Comparison of ENCODE assay signal across 33 cellular contexts in the genomic region with DNA sequence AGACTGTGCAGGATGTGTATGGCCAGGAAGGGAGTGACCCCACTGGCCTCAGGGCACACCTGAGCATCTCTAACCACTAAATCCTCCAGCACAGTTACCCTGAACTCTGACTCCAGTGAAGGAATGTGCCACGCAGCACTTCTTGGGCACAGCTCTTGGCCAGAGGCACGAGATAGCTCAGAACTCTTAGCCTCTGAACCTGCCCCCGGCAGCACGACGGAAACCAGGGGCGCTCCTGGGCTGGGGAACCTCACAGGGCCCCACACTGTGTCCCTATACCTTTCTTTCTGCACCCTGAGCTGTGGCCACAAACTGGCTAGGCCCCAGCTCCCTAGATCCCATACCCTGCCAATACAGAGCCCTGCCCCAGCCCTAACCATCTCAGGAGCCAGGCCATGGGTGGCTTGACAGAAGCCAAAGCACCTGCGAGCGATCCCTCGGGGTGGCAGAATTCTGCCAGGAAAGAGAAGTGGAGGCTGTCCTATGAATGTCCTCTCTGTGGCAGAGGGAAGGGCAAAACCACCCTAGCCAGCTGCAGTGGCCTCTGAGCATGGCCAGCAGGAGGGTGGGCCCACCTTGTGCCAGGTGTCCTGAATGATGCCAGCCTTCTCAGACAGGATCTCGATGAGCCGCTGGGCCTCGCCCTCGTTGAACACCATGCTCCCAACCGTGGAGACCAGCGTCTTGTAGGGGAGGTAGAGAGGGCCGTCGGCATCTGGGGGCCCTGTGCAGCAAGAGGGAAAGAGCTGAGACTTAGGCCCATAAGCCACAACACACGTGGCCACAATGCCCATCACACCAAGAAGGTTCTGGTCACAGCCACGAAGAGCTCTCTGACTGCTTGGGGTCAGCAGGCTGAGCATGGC. TPM values are rescaled to one million over a fixed set of nuclear protein-coding genes. Genes with fewer than 3 reads are reported as not detected.
DNase-seq lines count a peak whose midpoint lies in the region; ATAC-seq, FAIRE-seq and TF ChIP-seq lines count a peak whose summit lies in the region.
"Had no signal": no experiment of that assay in that cellular context is flagged by ENCODE, and none has a peak within 500 bp of the region (broad histone marks: within the 10 kb centered on the region; RNA-seq: fewer than 3 reads in every experiment).

No MANE protein-coding gene starts in this region.

- H3K4me2 ChIP-seq in BLaER1 (peak overlapping the region; percentile 96), astrocyte (ENCODE audit: low read length) (no peak overlapping the region)
- H3K4me2 ChIP-seq: neural progenitor cell had no signal

- peaks cover 6% of the 10 kb centered on the region for H3K36me3 Mint-ChIP-seq in astrocyte (ENCODE audit: low read depth, unreplicated experiment)

- H3K4me1 Mint-ChIP-seq in astrocyte (ENCODE audit: low read depth, unreplicated experiment): peaks cover 11% of the 10 kb centered on the region
- H3K4me1 Mint-ChIP-seq: activated naive CD8-positive, alpha-beta T cell treated with anti-CD3 and anti-CD28 coated beads, Interleukin-2, amount 10 ng/mL, durations not matched to agents 7 days and 5 days had no signal

- H3K9me3 Mint-ChIP-seq in astrocyte (ENCODE audit: unreplicated experiment): no peaks in the 10 kb centered on the region
- H3K9me3 Mint-ChIP-seq: activated naive CD8-positive, alpha-beta T cell treated with anti-CD3 and anti-CD28 coated beads, Interleukin-2, amount 10 ng/mL, durations not matched to agents 7 days and 5 days; neural progenitor cell had no signal

- H3K27ac Mint-ChIP-seq in astrocyte (ENCODE audit: unreplicated experiment): peak overlapping the region; percentile 72
- H3K27ac Mint-ChIP-seq: activated naive CD8-positive, alpha-beta T cell treated with anti-CD3 and anti-CD28 coated beads, Interleukin-2, amount 10 ng/mL, durations not matched to agents 7 days and 5 days had no signal

- H3K36me3 ChIP-seq in BLaER1: peaks cover 54% of the 10 kb centered on the region
- H3K36me3 ChIP-seq in astrocyte (ENCODE audit: insufficient read depth, low read length): peaks cover 27% of the 10 kb centered on the region
- H3K36me3 ChIP-seq in kidney (ENCODE audit: control insufficient read depth in 1 of 2, insufficient read depth in 2 of 2, low read length in 2 of 2): peaks cover 13 to 38% of the 10 kb centered on the region in 2 donors
- peaks cover 0 to 33% of the 10 kb centered on the region in 2 donors for H3K36me3 ChIP-seq in psoas muscle (ENCODE audit: insufficient read depth in 1 of 2, low read depth in 1 of 2)
- peaks cover 12 to 46% (median 30%) of the 10 kb centered on the region in 3 donors for H3K36me3 ChIP-seq in tibial artery
- H3K36me3 ChIP-seq: BE2C, neural progenitor cell had no signal

- intact Hi-C loops in kidney (cut with DNase I) (no loop called here), psoas muscle (cut with DNase I) (no loop called here), tibial artery (cut with DNase I; ENCODE audit: low total_unique reads) (no loop called here)

- no peaks in the 10 kb centered on the region for H3K9me3 ChIP-seq in BLaER1
- no peaks in the 10 kb centered on the region for H3K9me3 ChIP-seq in astrocyte (ENCODE audit: insufficient read depth, low read depth, low read length)
- no peaks in the 10 kb centered on the region for H3K9me3 ChIP-seq in kidney (ENCODE audit: control insufficient read depth in 1 of 2, low read length in 2 of 2)
- no peaks in the 10 kb centered on the region for H3K9me3 ChIP-seq in psoas muscle
- H3K9me3 ChIP-seq in tibial artery: no peaks in the 10 kb centered on the region
- H3K9me3 ChIP-seq: BE2C, sigmoid colon, tibial nerve had no signal

- H3K79me2 ChIP-seq in astrocyte (ENCODE audit: insufficient read depth, low read length): peaks cover 98% of the 10 kb centered on the region

- H3K9ac ChIP-seq in BLaER1 (peak overlapping the region; percentile 92), astrocyte (ENCODE audit: low read length) (no peak overlapping the region), kidney (ENCODE audit: low read length in 2 of 2) (no peak overlapping the region)
- H3K9ac ChIP-seq: neural progenitor cell had no signal

- FAIRE-seq in astrocyte (lab: Jason Lieb, UNC): no peak
- no peak for FAIRE-seq in kidney (lab: Jason Lieb, UNC)
- FAIRE-seq: endothelial cell of umbilical vein, islet of Langerhans had no signal

- TF ChIP-seq CTCF in astrocyte (IDR thresholded peaks at IDR 0.05; ENCODE audit: insufficient read depth, low read depth, low read length) (no peak), kidney (IDR thresholded peaks at IDR 0.05; ENCODE audit: borderline replicate concordance, extremely low read depth, insufficient read depth) (no peak), psoas muscle (IDR thresholded peaks at IDR 0.05) (no peak), tibial artery (IDR thresholded peaks at IDR 0.05) (no peak), GM10266 (IDR thresholded peaks at IDR 0.05; ENCODE audit: control insufficient read depth, insufficient read depth, low read depth, missing control alignments) (no peak)

- DNase-seq in astrocyte (ENCODE audit: low read depth) (no peak), kidney (peak; percentile 38), psoas muscle (no peak), tibial artery (no peak), GM19238 (ENCODE audit: insufficient read length, low spot score) (no peak), GM10266 (ENCODE audit: extremely low spot score) (no peak)
- DNase-seq: activated CD4-positive, alpha-beta T cell treated with anti-CD3 and anti-CD28 coated beads for 48 hours; activated CD8-positive, alpha-beta memory T cell treated with anti-CD3 and anti-CD28 coated beads for 24 hours; activated effector memory CD4-positive, alpha-beta T cell treated with Interleukin-2 at 50 U/mL for 16 hours; activated naive CD8-positive, alpha-beta T cell treated with anti-CD3 and anti-CD28 coated beads, Interleukin-2, amount 10 ng/mL, durations not matched to agents 7 days and 5 days; BE2C; COR-L47; GF-D8; NCI-H146; NCI-H446; NCI-H82; OCI-M1; sigmoid colon; stimulated activated CD4-positive, alpha-beta T cell treated with anti-CD3 and anti-CD28 coated beads, Interleukin-15, amount 100 ng/mL, for 24 hours; stimulated activated naive CD4-positive, alpha-beta T cell treated with Interleukin-2 at 50 U/mL for 16 hours had no signal

- no peaks in the 10 kb centered on the region for H3K27me3 Mint-ChIP-seq in astrocyte (ENCODE audit: low read depth, unreplicated experiment)
- H3K27me3 Mint-ChIP-seq: activated naive CD8-positive, alpha-beta T cell treated with anti-CD3 and anti-CD28 coated beads, Interleukin-2, amount 10 ng/mL, durations not matched to agents 7 days and 5 days had no signal

- peak in 3 of 4 donors; percentile 22 to 36 (median 30) for ATAC-seq in psoas muscle
- ATAC-seq: SK-N-SH treated with all-trans-retinoic acid at 6 μM for 48 hours had no signal

- H3K4me1 ChIP-seq in BLaER1 (peaks cover 100% of the 10 kb centered on the region), astrocyte (ENCODE audit: insufficient read depth, low read length) (peaks cover 16% of the 10 kb centered on the region), kidney (ENCODE audit: control insufficient read depth in 1 of 2, insufficient read depth in 1 of 2, low read depth in 1 of 2, low read length in 2 of 2) (peaks cover 34 to 43% of the 10 kb centered on the region in 2 donors), psoas muscle (peaks cover 63% of the 10 kb centered on the region), tibial artery (peaks cover 0 to 56% (median 37%) of the 10 kb centered on the region in 4 donors)

- H4K20me1 ChIP-seq in BLaER1 (no peaks in the 10 kb centered on the region), astrocyte (ENCODE audit: insufficient read depth, low read length) (peaks cover 100% of the 10 kb centered on the region)

- 47 to 58% (median 55%) methylated on average over 19 of the region's 19 CpGs for WGBS in psoas muscle, 3 donors

- H3K4me3 ChIP-seq in BLaER1 (no peak overlapping the region), astrocyte (ENCODE audit: insufficient read depth, low read depth, low read length) (no peak overlapping the region), kidney (ENCODE audit: low read length in 2 of 2) (no peak overlapping the region), psoas muscle (no peak overlapping the region), tibial artery (no peak overlapping the region)
- H3K4me3 ChIP-seq: dorsolateral prefrontal cortex, lung, neural progenitor cell, sigmoid colon, tibial nerve had no signal

- H3K27me3 ChIP-seq in BLaER1: no peaks in the 10 kb centered on the region
- no peaks in the 10 kb centered on the region for H3K27me3 ChIP-seq in astrocyte (ENCODE audit: insufficient read depth, low read length)
- no peaks in the 10 kb centered on the region for H3K27me3 ChIP-seq in psoas muscle (ENCODE audit: insufficient read depth in 3 of 3, low read length in 2 of 3)
- H3K27me3 ChIP-seq in tibial artery: no peaks in the 10 kb centered on the region
- H3K27me3 ChIP-seq: BE2C, dorsolateral prefrontal cortex, neural progenitor cell, sigmoid colon, tibial nerve had no signal

- H3K4me3 Mint-ChIP-seq in astrocyte (ENCODE audit: unreplicated experiment): no peak overlapping the region
- H3K4me3 Mint-ChIP-seq: activated naive CD8-positive, alpha-beta T cell treated with anti-CD3 and anti-CD28 coated beads, Interleukin-2, amount 10 ng/mL, durations not matched to agents 7 days and 5 days; neural progenitor cell had no signal

- H2AFZ ChIP-seq in astrocyte (ENCODE audit: low read depth, low read length): no peak overlapping the region
- H2AFZ ChIP-seq: neural progenitor cell had no signal

- H3K27ac ChIP-seq in BLaER1: peak overlapping the region; percentile 100
- H3K27ac ChIP-seq in astrocyte (ENCODE audit: low read depth, low read length): no peak overlapping the region
- H3K27ac ChIP-seq in kidney (ENCODE audit: low read depth in 2 of 2, low read length in 2 of 2): peak overlapping the region; percentile 1 to 14
- H3K27ac ChIP-seq in psoas muscle: peak overlapping the region; percentile 46
- peak overlapping the region in 1 of 2 donors; percentile 65 for H3K27ac ChIP-seq in tibial artery
- H3K27ac ChIP-seq: neural progenitor cell, tibial nerve, VCaP had no signal

RNA-seq across cellular contexts. Expression of gene RRBP1, which starts 39.4 kb away (rescaled TPM):
- total RNA-seq in astrocyte (347 and 392 TPM in 2 replicates), kidney (231 TPM), psoas muscle (10 to 100 TPM; 21.1 to 40.8 (median 22.6) TPM)
- polyA plus RNA-seq in kidney (ENCODE audit: insufficient read depth, low read depth, low replicate concordance) (83.4 TPM), psoas muscle (10 to 100 TPM; 14.2 to 30.3 (median 19.1) TPM)

RNA-seq across cellular contexts. Expression of gene BANF2, which starts 57.1 kb away (rescaled TPM):
- total RNA-seq in astrocyte (not detected in 2 replicates), kidney (not detected), psoas muscle (not detected)
- polyA plus RNA-seq in kidney (ENCODE audit: insufficient read depth, low read depth, low replicate concordance) (not detected), psoas muscle (not detected)
- total RNA-seq: activated naive CD8-positive, alpha-beta T cell treated with anti-CD3 and anti-CD28 coated beads, Interleukin-2, amount 10 ng/mL, durations not matched to agents 7 days and 5 days; dorsolateral prefrontal cortex; endothelial cell of umbilical vein; glomerular endothelial cell; LHCN-M2; lung; posterior vena cava; sigmoid colon; T-helper 2 cell treated with Interferon-gamma antibody and Interleukin-4, amounts not matched to agents 100 ng/mL and 5 ng/mL, for 36 hours; tibial nerve had no signal
- polyA plus RNA-seq: endothelial cell of umbilical vein, lung, sigmoid colon had no signal
